In the genomic region with DNA sequence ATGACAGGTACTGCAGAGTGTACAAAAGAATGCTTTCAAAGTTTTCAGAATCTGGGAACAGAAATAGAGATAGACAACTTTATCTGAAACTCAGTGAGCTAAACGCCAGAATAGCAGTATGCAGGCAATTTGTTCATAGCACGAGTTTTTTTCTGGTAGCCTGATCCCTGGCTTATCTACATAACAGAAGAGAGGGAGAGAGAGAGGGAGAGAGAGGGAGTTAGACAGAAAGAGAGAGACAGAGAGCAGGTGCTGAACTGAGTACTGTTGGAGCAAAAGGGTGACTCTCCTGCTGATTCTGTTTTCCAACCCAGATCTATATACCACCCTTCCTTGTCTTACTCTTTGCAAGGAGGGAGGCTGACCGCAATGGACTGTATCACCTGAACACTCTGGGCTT, we compare ENCODE assay signal across 1 cellular context.
TF ChIP-seq lines count a peak whose summit lies in the region.

No MANE protein-coding gene starts in this region.

TF ChIP-seq in WTC11, 78 proteins besides CTCF, POLR2A, EP300 and RAD21 (continued from another document):
- TF ChIP-seq TEAD1 (CRISPR knock-in tag; IDR thresholded peaks at IDR 0.05) = no peak
- TF ChIP-seq SOX15 (CRISPR knock-in tag; IDR thresholded peaks at IDR 0.05) = no peak
- TF ChIP-seq PRRX2 (CRISPR knock-in tag; IDR thresholded peaks at IDR 0.05) = no peak
- no peak for TF ChIP-seq EMX1 (CRISPR knock-in tag; IDR thresholded peaks at IDR 0.05)
- TF ChIP-seq ZNF219 (CRISPR knock-in tag; IDR thresholded peaks at IDR 0.05; ENCODE audit: borderline replicate concordance) = no peak
- TF ChIP-seq JUN (CRISPR knock-in tag; IDR thresholded peaks at IDR 0.05) = no peak
- no peak for TF ChIP-seq TEAD4 (CRISPR knock-in tag; IDR thresholded peaks at IDR 0.05)
